In the genomic region with DNA sequence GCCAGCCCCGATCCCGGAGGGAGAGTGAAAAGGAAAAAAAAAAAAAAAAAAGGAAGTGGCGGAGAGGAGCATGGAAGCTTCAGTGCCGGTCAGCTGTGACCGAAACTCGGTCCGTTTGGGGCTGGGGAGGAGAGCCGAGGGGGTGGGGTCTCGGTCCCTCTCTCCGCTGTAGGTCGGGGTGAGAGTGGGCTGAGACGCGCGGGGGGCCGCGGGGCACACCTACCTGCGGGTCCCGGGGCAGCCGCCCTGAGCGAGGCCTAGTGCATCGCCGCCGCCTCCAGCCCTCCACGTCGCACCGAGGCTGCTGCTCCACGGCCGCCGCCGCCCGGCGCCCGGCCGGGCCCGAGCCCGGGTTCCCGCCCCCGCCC, we compare ENCODE assay signal across 8 cellular contexts. TPM values are rescaled to one million over a fixed set of nuclear protein-coding genes. Genes with fewer than 3 reads are reported as not detected.
DNase-seq lines count a peak whose midpoint lies in the region; ATAC-seq and TF ChIP-seq lines count a peak whose summit lies in the region.

No MANE protein-coding gene starts in this region.

- peaks cover 0 to 21% (median 4%) of the 10 kb centered on the region in 11 experiments; a peak in 6 of 22 replicates for H4K20me1 ChIP-seq in BLaER1 treated with 17β-estradiol and CSF1 and Interleukin-3, amounts not matched to agents 10 nM and 100 nM

- H3K9me3 ChIP-seq in BLaER1 treated with 17β-estradiol and CSF1 and Interleukin-3, amounts not matched to agents 10 nM and 100 nM (replicated peaks in 1 of 11), result no peaks in the 10 kb centered on the region
- H3K9me3 ChIP-seq in SK-N-MC (ENCODE audit: low read depth, low read length), result no peaks in the 10 kb centered on the region

- peak overlapping the region; percentile 96 to 99 (median 98) for H3K9ac ChIP-seq in BLaER1 treated with 17β-estradiol and CSF1 and Interleukin-3, amounts not matched to agents 10 nM and 100 nM
- H3K9ac ChIP-seq in SK-N-MC (ENCODE audit: insufficient read length), result peak overlapping the region; percentile 83

- ATAC-seq in GM18909 (IDR thresholded peaks at IDR 0.05; ENCODE audit: poor library complexity, unreplicated experiment) (peak; percentile 58), HG03159 (IDR thresholded peaks at IDR 0.05; ENCODE audit: unreplicated experiment) (peak; percentile 54)

- H3K27ac ChIP-seq in BLaER1 treated with 17β-estradiol and CSF1 and Interleukin-3, amounts not matched to agents 10 nM and 100 nM, result peak overlapping the region; percentile 93 to 99 (median 98)
- H3K27ac ChIP-seq in SK-N-MC (peak overlapping the region; percentile 58; the same call in 1 of the 2 replicates), dorsolateral prefrontal cortex (peak overlapping the region in 58 of 59 donors; percentile 53 to 99 (median 93))

- no peak for TF ChIP-seq CTCF in dorsolateral prefrontal cortex (IDR thresholded peaks at IDR 0.05 in 54 of 56, conservative IDR thresholded peaks at IDR 0.05 in 2 of 56; ENCODE audit: low read depth in 1 of 56, partially characterized antibody in 56 of 56)

- DNase-seq in SK-N-MC (ENCODE audit: low read depth, low spot score) (no peak), dorsolateral prefrontal cortex (peak in 6 of 10 donors; percentile 25 to 72 (median 38)), medulla oblongata (ENCODE audit: extremely low spot score) (peak; percentile 45), stromal cell of bone marrow (ENCODE audit: low read depth) (peak; percentile 31), COLO829 (ENCODE audit: low spot score) (no peak)

- H3K27me3 ChIP-seq in BLaER1 treated with 17β-estradiol and CSF1 and Interleukin-3, amounts not matched to agents 10 nM and 100 nM, result no peaks in the 10 kb centered on the region
- H3K27me3 ChIP-seq in dorsolateral prefrontal cortex, result no peaks in the 10 kb centered on the region

- H3K4me3 ChIP-seq in BLaER1 treated with 17β-estradiol and CSF1 and Interleukin-3, amounts not matched to agents 10 nM and 100 nM, result peak overlapping the region; percentile 68 to 91 (median 84)
- peak overlapping the region; percentile 90 for H3K4me3 ChIP-seq in SK-N-MC
- peak overlapping the region; percentile 38 to 88 (median 73) for H3K4me3 ChIP-seq in dorsolateral prefrontal cortex

- H3K4me1 ChIP-seq in BLaER1 treated with 17β-estradiol and CSF1 and Interleukin-3, amounts not matched to agents 10 nM and 100 nM, result peaks cover 17 to 43% (median 30%) of the 10 kb centered on the region in 10 experiments

- H3K4me2 ChIP-seq in BLaER1 treated with 17β-estradiol and CSF1 and Interleukin-3, amounts not matched to agents 10 nM and 100 nM, result peak overlapping the region; percentile 69 to 93 (median 86)

- intact Hi-C loops in dorsolateral prefrontal cortex (cut with DNase I), result loop anchor here (1.0 to 10.0 kb wide), 3 partner anchors 126 to 324 kb away; partner anchors contain the start of genes PELI1 (in 1 of the 2) and UGP2 (in 1 of the 2)

- no peaks in the 10 kb centered on the region for H3K36me3 ChIP-seq in BLaER1 treated with 17β-estradiol and CSF1 and Interleukin-3, amounts not matched to agents 10 nM and 100 nM
- H3K36me3 ChIP-seq in SK-N-MC (ENCODE audit: insufficient read depth, low read length), result no peaks in the 10 kb centered on the region

RNA-seq across cellular contexts. Expression of gene VPS54, which starts 0.5 kb away (rescaled TPM):
- total RNA-seq in dorsolateral prefrontal cortex, result 10 to 100 TPM; 11.8 to 23.3 (median 17.3) TPM

Comparison
In these comparisons a context has a peak if more than half of its experiments do, and no peak if none do; other contexts are left out.
1. DNase-seq: peak in dorsolateral prefrontal cortex (6 of 10), medulla oblongata (single experiment) and stromal cell of bone marrow (single experiment); none in SK-N-MC (single experiment) and COLO829 (single experiment).
2. Peak in every context shown above with its lines, with median percentiles within 50 percentile points of each other: H3K27ac ChIP-seq and H3K4me3 ChIP-seq.